ENCODE assay signal across 7 cellular contexts in the genomic region with DNA sequence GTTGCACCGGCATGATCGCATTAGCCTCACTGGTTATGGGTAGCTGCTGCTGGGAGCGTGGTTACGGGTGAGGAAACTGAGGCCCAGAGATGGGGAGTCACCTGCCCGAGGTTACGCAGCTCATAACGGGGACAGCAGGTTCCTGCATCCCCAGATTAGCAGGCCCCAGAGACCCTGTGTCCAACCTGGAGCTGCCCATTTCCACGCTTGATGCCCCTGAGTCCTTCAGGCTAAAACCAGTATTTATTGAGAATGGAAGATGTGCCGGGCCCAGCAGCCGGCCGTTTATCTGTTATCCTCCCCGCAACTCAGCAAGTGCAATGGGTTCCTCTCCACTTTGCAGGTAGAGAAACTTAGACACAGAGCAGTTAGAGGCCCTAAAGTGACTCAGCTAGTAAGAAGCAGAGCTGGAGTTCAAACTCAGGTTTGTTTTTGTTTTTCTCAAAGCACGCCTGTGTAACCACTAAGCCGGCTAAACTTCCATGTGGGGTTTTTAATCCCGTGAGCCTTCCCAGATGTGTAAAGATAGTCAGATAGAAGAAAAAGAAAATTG. TPM values are rescaled to one million over a fixed set of nuclear protein-coding genes. Genes with fewer than 3 reads are reported as not detected.
DNase-seq lines count a peak whose midpoint lies in the region; ATAC-seq and TF ChIP-seq lines count a peak whose summit lies in the region.

No MANE protein-coding gene starts in this region.

- no peaks in the 10 kb centered on the region for H3K9me3 Mint-ChIP-seq in IgD-negative memory B cell
- H3K9me3 Mint-ChIP-seq in activated T-helper 2 cell treated with anti-CD3 and anti-CD28 coated beads, Interferon-gamma antibody, Interleukin-2, Interleukin-4, amounts not matched to agents 10 μg/mL and 5 μg/mL and 100 μg/mL, durations not matched to agents 14 hours and 24 hours and 36 hours = no peaks in the 10 kb centered on the region

- TF ChIP-seq CTCF in retinal pigment epithelial cell (conservative IDR thresholded peaks at IDR 0.05; ENCODE audit: low read depth, low read length) = no peak

- DNase-seq in ELR (ENCODE audit: low read depth) (peak; percentile 68), right cardiac atrium (no peak), retinal pigment epithelial cell (ENCODE audit: low read depth) (peak; percentile 54), amniotic stem cell (lab: John Stamatoyannopoulos, UW) (no peak)
- no peak for DNase-seq in activated T-helper 2 cell treated with anti-CD3 and anti-CD28 coated beads, Interferon-gamma antibody, Interleukin-2, Interleukin-4, amounts not matched to agents 10 μg/mL and 5 μg/mL and 100 μg/mL, durations not matched to agents 14 hours and 24 hours and 36 hours (ENCODE audit: low spot score)

- H3K27me3 Mint-ChIP-seq in IgD-negative memory B cell = no peaks in the 10 kb centered on the region
- no peaks in the 10 kb centered on the region for H3K27me3 Mint-ChIP-seq in activated T-helper 2 cell treated with anti-CD3 and anti-CD28 coated beads, Interferon-gamma antibody, Interleukin-2, Interleukin-4, amounts not matched to agents 10 μg/mL and 5 μg/mL and 100 μg/mL, durations not matched to agents 14 hours and 24 hours and 36 hours (ENCODE audit: low read depth)

- H3K4me1 ChIP-seq in right cardiac atrium (ENCODE audit: control insufficient read depth, insufficient read depth, low read length) = peaks cover 4% of the 10 kb centered on the region

- H3K4me3 Mint-ChIP-seq in IgD-negative memory B cell = peak overlapping the region; percentile 81 to 91 (median 88)
- peak overlapping the region; percentile 94 for H3K4me3 Mint-ChIP-seq in activated T-helper 2 cell treated with anti-CD3 and anti-CD28 coated beads, Interferon-gamma antibody, Interleukin-2, Interleukin-4, amounts not matched to agents 10 μg/mL and 5 μg/mL and 100 μg/mL, durations not matched to agents 14 hours and 24 hours and 36 hours (ENCODE audit: low read depth)

- H3K27ac ChIP-seq in right cardiac atrium (ENCODE audit: low read length) = peak overlapping the region; percentile 99

- H3K27me3 ChIP-seq in right cardiac atrium (ENCODE audit: control insufficient read depth, insufficient read depth) = no peaks in the 10 kb centered on the region

- H3K9me3 ChIP-seq in right cardiac atrium (ENCODE audit: control insufficient read depth, low read length) = no peaks in the 10 kb centered on the region

- intact Hi-C loops in activated T-helper 2 cell treated with anti-CD3 and anti-CD28 coated beads, Interferon-gamma antibody, Interleukin-2, Interleukin-4, amounts not matched to agents 10 μg/mL and 5 μg/mL and 100 μg/mL, durations not matched to agents 14 hours and 24 hours and 36 hours (cut with micrococcal nuclease) = loop anchor here (5.0 to 10.0 kb wide), 3 partner anchors 79 to 439 kb away; no protein-coding TSS in a partner anchor
- intact Hi-C loops in right cardiac atrium (cut with DNase I) = loop anchor here in 2 of 4 donors (5.0 to 10.0 kb wide), 3 partner anchors 111 to 634 kb away; no protein-coding TSS in a partner anchor

- WGBS in right cardiac atrium = 1% methylated on average over 15 of the region's 15 CpGs

- no peaks in the 10 kb centered on the region for H3K36me3 Mint-ChIP-seq in IgD-negative memory B cell
- H3K36me3 Mint-ChIP-seq in activated T-helper 2 cell treated with anti-CD3 and anti-CD28 coated beads, Interferon-gamma antibody, Interleukin-2, Interleukin-4, amounts not matched to agents 10 μg/mL and 5 μg/mL and 100 μg/mL, durations not matched to agents 14 hours and 24 hours and 36 hours (ENCODE audit: low read depth) = peaks cover 18% of the 10 kb centered on the region

- peak overlapping the region; percentile 90 for H3K4me3 ChIP-seq in right cardiac atrium (ENCODE audit: low read length)
- H3K4me3 ChIP-seq in retinal pigment epithelial cell (ENCODE audit: low read length) = peak overlapping the region; percentile 91

- peak overlapping the region; percentile 5 to 91 (median 29) for H3K27ac Mint-ChIP-seq in IgD-negative memory B cell
- peak overlapping the region; percentile 83 for H3K27ac Mint-ChIP-seq in activated T-helper 2 cell treated with anti-CD3 and anti-CD28 coated beads, Interferon-gamma antibody, Interleukin-2, Interleukin-4, amounts not matched to agents 10 μg/mL and 5 μg/mL and 100 μg/mL, durations not matched to agents 14 hours and 24 hours and 36 hours

- ATAC-seq in GM21423 (IDR thresholded peaks at IDR 0.05; ENCODE audit: unreplicated experiment) (peak; percentile 8), right cardiac atrium (peak in 1 of 2 donors; percentile 2)

- H3K4me1 Mint-ChIP-seq in IgD-negative memory B cell = peaks cover 21 to 29% (median 22%) of the 10 kb centered on the region in 3 donors
- H3K4me1 Mint-ChIP-seq in activated T-helper 2 cell treated with anti-CD3 and anti-CD28 coated beads, Interferon-gamma antibody, Interleukin-2, Interleukin-4, amounts not matched to agents 10 μg/mL and 5 μg/mL and 100 μg/mL, durations not matched to agents 14 hours and 24 hours and 36 hours (ENCODE audit: low read depth) = peaks cover 26% of the 10 kb centered on the region

RNA-seq across cellular contexts. Expression of gene PFDN4, which starts 0.7 kb away (rescaled TPM):
- polyA plus RNA-seq in IgD-negative memory B cell (45.6 TPM), right cardiac atrium (88.6 TPM)
- 52.2 and 55.1 TPM in 2 replicates for total RNA-seq in activated T-helper 2 cell treated with anti-CD3 and anti-CD28 coated beads, Interferon-gamma antibody, Interleukin-2, Interleukin-4, amounts not matched to agents 10 μg/mL and 5 μg/mL and 100 μg/mL, durations not matched to agents 14 hours and 24 hours and 36 hours
- 10 to 100 TPM; 19.6 to 28.4 (median 25.6) TPM for total RNA-seq in right cardiac atrium

RNA-seq across cellular contexts. Expression of gene CYP24A1, which starts 34.8 kb away (rescaled TPM):
- polyA plus RNA-seq in IgD-negative memory B cell (not detected), right cardiac atrium (not detected)
- not detected in 2 replicates for total RNA-seq in activated T-helper 2 cell treated with anti-CD3 and anti-CD28 coated beads, Interferon-gamma antibody, Interleukin-2, Interleukin-4, amounts not matched to agents 10 μg/mL and 5 μg/mL and 100 μg/mL, durations not matched to agents 14 hours and 24 hours and 36 hours
- not detected for total RNA-seq in right cardiac atrium

Comparison
In these comparisons a context has a peak if more than half of its experiments do, and no peak if none do; other contexts are left out.
1. DNase-seq: peak in ELR (single experiment) and retinal pigment epithelial cell (single experiment); none in activated T-helper 2 cell treated with anti-CD3 and anti-CD28 coated beads, Interferon-gamma antibody, Interleukin-2, Interleukin-4, amounts not matched to agents 10 μg/mL and 5 μg/mL and 100 μg/mL, durations not matched to agents 14 hours and 24 hours and 36 hours (single experiment), right cardiac atrium (0 of 3) and amniotic stem cell (single experiment).